7 cellular contexts compared by ENCODE assay signal in the genomic region with DNA sequence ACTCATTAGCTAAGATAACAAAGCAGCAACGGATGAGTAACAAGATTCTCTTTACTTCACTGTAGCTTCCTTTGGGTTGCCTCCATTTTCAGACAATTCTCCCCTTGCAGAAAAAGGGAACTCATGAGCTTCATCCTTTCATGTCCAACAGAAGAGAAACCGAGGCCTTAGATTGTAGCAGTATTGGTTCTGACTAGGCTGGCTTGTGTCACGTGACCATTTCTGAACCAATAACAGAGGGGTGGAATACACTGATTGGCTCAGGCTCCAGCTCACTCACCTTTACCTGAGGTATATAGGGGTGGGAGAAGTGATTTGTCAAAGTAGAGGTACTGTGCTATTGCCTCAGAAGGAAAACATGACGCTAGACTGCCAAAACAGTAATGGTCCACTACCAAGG.
"Had no signal": no experiment of that assay in that cellular context is flagged by ENCODE, and none has a peak within 500 bp of the region (broad histone marks: within the 10 kb centered on the region; RNA-seq: fewer than 3 reads in every experiment).

No MANE protein-coding gene starts in this region.

- DNase-seq: IMR-90, Karpas-422, KBM-7, KG1 had no signal

- H3K27ac ChIP-seq: HL-60, KMS-11 had no signal

- H3K9ac ChIP-seq: KMS-11 had no signal

- FAIRE-seq: HTR-8/SVneo had no signal

- H3K4me2 ChIP-seq: KMS-11 had no signal
